ENCODE assay signal across 8 cellular contexts in the genomic region with DNA sequence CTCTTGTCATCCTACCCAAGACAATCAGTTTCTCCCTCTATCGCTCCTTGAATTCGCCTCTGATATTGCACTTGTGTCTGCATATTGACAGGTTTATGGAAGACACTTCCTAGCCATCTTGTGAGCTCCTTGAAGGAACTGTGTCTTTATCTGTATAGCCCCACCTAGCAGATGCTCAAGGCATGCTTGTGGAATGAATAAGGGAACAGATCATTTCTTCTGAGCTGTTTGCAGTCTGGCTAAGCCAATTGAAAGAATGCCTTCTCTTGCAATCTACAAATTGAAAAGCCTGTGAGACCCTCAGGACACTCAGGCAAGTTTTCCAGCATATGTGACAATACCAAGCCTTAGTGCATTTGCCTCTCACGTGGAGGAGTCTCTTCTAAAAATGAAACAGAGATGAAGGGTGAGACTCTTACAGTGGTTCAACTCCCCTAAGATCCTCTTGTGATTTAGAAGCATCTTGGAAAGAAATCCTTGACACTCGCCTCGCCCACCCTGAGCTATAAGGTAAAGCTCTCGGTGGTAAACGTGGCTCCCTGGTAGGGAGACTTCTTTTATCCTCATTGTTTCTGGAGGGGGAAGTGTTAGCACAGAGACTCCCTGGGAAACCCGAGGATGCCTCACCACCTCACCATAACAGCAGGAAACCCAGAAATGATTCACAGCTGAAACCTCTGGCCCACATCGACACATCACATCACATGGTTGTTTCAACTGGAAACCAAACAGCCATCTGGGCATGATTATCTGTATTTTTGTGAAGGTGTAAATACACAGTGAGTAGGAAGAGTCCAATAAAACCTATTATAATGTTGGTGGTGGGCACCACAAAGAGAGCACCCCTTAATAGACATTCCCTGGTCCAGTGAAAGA.
A peak's percentile ranks its signal among the peaks of the same experiment; 100 is the strongest.
DNase-seq lines count a peak whose midpoint lies in the region; ATAC-seq and TF ChIP-seq lines count a peak whose summit lies in the region.

No MANE protein-coding gene starts in this region.

- ATAC-seq in GM21825 (IDR thresholded peaks at IDR 0.05; ENCODE audit: unreplicated experiment) (peak; percentile 60), WTC11 (no peak), HG02798 (IDR thresholded peaks at IDR 0.05; ENCODE audit: poor library complexity, unreplicated experiment) (no peak)
- peak; percentile 31 to 68 for ATAC-seq in stimulated activated naive B cell treated with anti-CD40 and anti-IgM and Interleukin-4, amounts not matched to agents 10 μg/mL and 1 μg/mL and 100 μg/mL, for 72 hours (replicated peaks)

- H3K4me3 Mint-ChIP-seq in WTC11, result no peak overlapping the region
- H3K4me3 Mint-ChIP-seq in stimulated activated naive B cell treated with anti-CD40 and anti-IgM and Interleukin-4, amounts not matched to agents 10 μg/mL and 1 μg/mL and 100 μg/mL, for 72 hours, result no peak overlapping the region

- CTCF ChIA-PET in WTC11 (lab: Charles Lee), result interaction anchor here (1.3 kb wide), 1 partner anchor 203 kb away, joined by 3 read pairs; no protein-coding TSS in a partner anchor

- no peaks in the 10 kb centered on the region for H3K27me3 Mint-ChIP-seq in WTC11 (ENCODE audit: low read depth)
- H3K27me3 Mint-ChIP-seq in stimulated activated naive B cell treated with anti-CD40 and anti-IgM and Interleukin-4, amounts not matched to agents 10 μg/mL and 1 μg/mL and 100 μg/mL, for 72 hours, result peaks cover 10 to 15% of the 10 kb centered on the region in 2 donors

- peaks cover 19% of the 10 kb centered on the region for H3K4me1 Mint-ChIP-seq in WTC11
- H3K4me1 Mint-ChIP-seq in stimulated activated naive B cell treated with anti-CD40 and anti-IgM and Interleukin-4, amounts not matched to agents 10 μg/mL and 1 μg/mL and 100 μg/mL, for 72 hours, result peaks cover 6 to 9% of the 10 kb centered on the region in 2 donors

- H3K9me3 Mint-ChIP-seq in WTC11, result no peaks in the 10 kb centered on the region; the same call in 1 of the 2 replicates
- no peaks in the 10 kb centered on the region for H3K9me3 Mint-ChIP-seq in stimulated activated naive B cell treated with anti-CD40 and anti-IgM and Interleukin-4, amounts not matched to agents 10 μg/mL and 1 μg/mL and 100 μg/mL, for 72 hours

- no peak for TF ChIP-seq CTCF in WTC11 (IDR thresholded peaks at IDR 0.05)
- TF ChIP-seq CTCF in fibroblast of mammary gland (conservative IDR thresholded peaks at IDR 0.05; ENCODE audit: control insufficient read depth, insufficient read depth, low read depth, low read length), result peak; percentile 25

- H3K4me3 ChIP-seq in fibroblast of mammary gland (ENCODE audit: control insufficient read depth, low read depth, low read length), result no peak overlapping the region

- POLR2A ChIA-PET in WTC11 (lab: Charles Lee), result no interaction called here

- no peaks in the 10 kb centered on the region for H3K36me3 Mint-ChIP-seq in WTC11
- H3K36me3 Mint-ChIP-seq in stimulated activated naive B cell treated with anti-CD40 and anti-IgM and Interleukin-4, amounts not matched to agents 10 μg/mL and 1 μg/mL and 100 μg/mL, for 72 hours, result no peaks in the 10 kb centered on the region

- DNase-seq in 8988T, result peak; percentile 30
- DNase-seq in WTC11 (ENCODE audit: low spot score), result no peak
- peak; percentile 98 for DNase-seq in fibroblast of mammary gland (ENCODE audit: low read depth)
- no peak for DNase-seq in stimulated activated naive B cell treated with anti-CD40 and anti-IgM and Interleukin-4, amounts not matched to agents 10 μg/mL and 1 μg/mL and 100 μg/mL, for 72 hours
- no peak for DNase-seq in T-helper 9 cell
- DNase-seq in NCI-H2227 (lab: John Stamatoyannopoulos, UW; ENCODE audit: unreplicated experiment), result no peak

- no peak overlapping the region for H3K27ac Mint-ChIP-seq in WTC11
- H3K27ac Mint-ChIP-seq in stimulated activated naive B cell treated with anti-CD40 and anti-IgM and Interleukin-4, amounts not matched to agents 10 μg/mL and 1 μg/mL and 100 μg/mL, for 72 hours, result no peak overlapping the region

TF ChIP-seq in WTC11, 78 proteins besides CTCF, POLR2A, EP300 and RAD21:
- TF ChIP-seq ZNF423 (CRISPR knock-in tag; IDR thresholded peaks at IDR 0.05) (0 out of 2 replicates have a peak, but pooled peaks have one; percentile 17), ELF4 (CRISPR knock-in tag; IDR thresholded peaks at IDR 0.05; ENCODE audit: low read depth) (no peak)

Comparison
In these comparisons a context has a peak if more than half of its experiments do, and no peak if none do; other contexts are left out.
1. DNase-seq: peak in 8988T (single experiment) and fibroblast of mammary gland (single experiment); none in WTC11 (single experiment), stimulated activated naive B cell treated with anti-CD40 and anti-IgM and Interleukin-4, amounts not matched to agents 10 μg/mL and 1 μg/mL and 100 μg/mL, for 72 hours (single experiment), T-helper 9 cell (single experiment) and NCI-H2227 (single experiment).
2. ATAC-seq: peak in GM21825 (single experiment) and stimulated activated naive B cell treated with anti-CD40 and anti-IgM and Interleukin-4, amounts not matched to agents 10 μg/mL and 1 μg/mL and 100 μg/mL, for 72 hours (2 of 2); none in WTC11 (single experiment) and HG02798 (single experiment).